ENCODE assay signal across 8 cellular contexts in genomic region chr9:123268240-123268949, GRCh38. TPM values are rescaled to one million over a fixed set of nuclear protein-coding genes. Genes with fewer than 3 reads are reported as not detected.
DNase-seq lines count a peak whose midpoint lies in the region; ATAC-seq and TF ChIP-seq lines count a peak whose summit lies in the region.

TSS of gene STRBP (minus strand) at chr9:123268586. CDS start at chr9:123184134, 84,452 bp downstream.

- peak within 1 kb of the TSS; percentile 85 for H3K4me3 ChIP-seq in neural cell (ENCODE audit: low read length)

- peak within 1 kb of the TSS; percentile 98 for H3K4me2 ChIP-seq in neural cell (ENCODE audit: low read length)

- no peaks in the 10 kb centered on the region for H3K36me3 ChIP-seq in neural cell (ENCODE audit: insufficient read depth, low read length)

- H3K27ac Mint-ChIP-seq in activated T-helper 2 cell treated with anti-CD3 and anti-CD28 coated beads, Interferon-gamma antibody, Interleukin-2, Interleukin-4, amounts not matched to agents 10 μg/mL and 5 μg/mL and 100 μg/mL, durations not matched to agents 14 hours and 24 hours and 36 hours, result peak within 1 kb of the TSS; percentile 14
- peak within 1 kb of the TSS; percentile 10 to 81 for H3K27ac Mint-ChIP-seq in stimulated activated naive CD8-positive, alpha-beta T cell treated with anti-CD3 and anti-CD28 coated beads, Interleukin-15, amount 100 ng/mL, for 72 hours

- no peaks in the 10 kb centered on the region for H3K9me2 ChIP-seq in neural cell (ENCODE audit: insufficient read depth, low read length)

- no peaks in the 10 kb centered on the region for H3F3A ChIP-seq in neural cell (ENCODE audit: insufficient read depth, low read length, poor library complexity, severe bottlenecking)

- H3K27me3 ChIP-seq in neural cell (ENCODE audit: insufficient read depth, low read depth, low read length), result no peaks in the 10 kb centered on the region

- H3K9ac ChIP-seq in neural cell (ENCODE audit: low read length), result peak within 1 kb of the TSS; percentile 88

- peak; percentile 79 for DNase-seq in EH (ENCODE audit: low read depth)
- DNase-seq in H4 (ENCODE audit: low spot score), result peak; percentile 70
- DNase-seq in RPMI8226, result peak; percentile 98
- peak; percentile 89 for DNase-seq in activated T-helper 2 cell treated with anti-CD3 and anti-CD28 coated beads, Interferon-gamma antibody, Interleukin-2, Interleukin-4, amounts not matched to agents 10 μg/mL and 5 μg/mL and 100 μg/mL, durations not matched to agents 14 hours and 24 hours and 36 hours (ENCODE audit: low spot score)
- DNase-seq in fibroblast of the conjunctiva (ENCODE audit: low read depth), result peak; percentile 37
- DNase-seq in stimulated activated naive CD8-positive, alpha-beta T cell treated with anti-CD3 and anti-CD28 coated beads, Interleukin-15, amount 100 ng/mL, for 72 hours, result peak; percentile 92 to 94

- peaks cover 21% of the 10 kb centered on the region for H3K27me3 Mint-ChIP-seq in activated T-helper 2 cell treated with anti-CD3 and anti-CD28 coated beads, Interferon-gamma antibody, Interleukin-2, Interleukin-4, amounts not matched to agents 10 μg/mL and 5 μg/mL and 100 μg/mL, durations not matched to agents 14 hours and 24 hours and 36 hours (ENCODE audit: low read depth)
- H3K27me3 Mint-ChIP-seq in stimulated activated naive CD8-positive, alpha-beta T cell treated with anti-CD3 and anti-CD28 coated beads, Interleukin-15, amount 100 ng/mL, for 72 hours, result no peaks in the 10 kb centered on the region

- peak; percentile 92 for ATAC-seq in stimulated activated naive CD8-positive, alpha-beta T cell treated with anti-CD3 and anti-CD28 coated beads, Interleukin-15, amount 100 ng/mL, for 72 hours

- H3K27ac ChIP-seq in neural cell (ENCODE audit: low read length), result peak within 1 kb of the TSS; percentile 78

- peaks cover 37% of the 10 kb centered on the region for H3K79me2 ChIP-seq in neural cell (replicated peaks; ENCODE audit: insufficient read depth, low read length)

- TF ChIP-seq RAD21 in neural cell (conservative IDR thresholded peaks at IDR 0.05), result peak; percentile 36

- no peaks in the 10 kb centered on the region for H3K9me3 ChIP-seq in neural cell (ENCODE audit: low read length)

- intact Hi-C loops in activated T-helper 2 cell treated with anti-CD3 and anti-CD28 coated beads, Interferon-gamma antibody, Interleukin-2, Interleukin-4, amounts not matched to agents 10 μg/mL and 5 μg/mL and 100 μg/mL, durations not matched to agents 14 hours and 24 hours and 36 hours (cut with micrococcal nuclease), result loop anchor here (1.0 to 5.0 kb wide), 4 partner anchors 41 to 441 kb away; partner anchors contain the start of genes PDCL and ZBTB6

- H3K9me3 Mint-ChIP-seq in activated T-helper 2 cell treated with anti-CD3 and anti-CD28 coated beads, Interferon-gamma antibody, Interleukin-2, Interleukin-4, amounts not matched to agents 10 μg/mL and 5 μg/mL and 100 μg/mL, durations not matched to agents 14 hours and 24 hours and 36 hours, result no peaks in the 10 kb centered on the region
- no peaks in the 10 kb centered on the region for H3K9me3 Mint-ChIP-seq in stimulated activated naive CD8-positive, alpha-beta T cell treated with anti-CD3 and anti-CD28 coated beads, Interleukin-15, amount 100 ng/mL, for 72 hours

- peaks cover 7% of the 10 kb centered on the region for H4K20me1 ChIP-seq in neural cell (ENCODE audit: insufficient read depth)

- H3K4me1 Mint-ChIP-seq in activated T-helper 2 cell treated with anti-CD3 and anti-CD28 coated beads, Interferon-gamma antibody, Interleukin-2, Interleukin-4, amounts not matched to agents 10 μg/mL and 5 μg/mL and 100 μg/mL, durations not matched to agents 14 hours and 24 hours and 36 hours (ENCODE audit: low read depth), result peaks cover 22% of the 10 kb centered on the region
- H3K4me1 Mint-ChIP-seq in stimulated activated naive CD8-positive, alpha-beta T cell treated with anti-CD3 and anti-CD28 coated beads, Interleukin-15, amount 100 ng/mL, for 72 hours, result peaks cover 42% of the 10 kb centered on the region

- TF ChIP-seq CTCF in LNCAP (IDR thresholded peaks at IDR 0.05), result 0 out of 2 replicates have a peak, but pooled peaks have one; percentile 23
- TF ChIP-seq CTCF in neural cell (IDR thresholded peaks at IDR 0.05; ENCODE audit: poor library complexity, severe bottlenecking), result peak; percentile 54

- peak within 1 kb of the TSS; percentile 46 for H2AFZ ChIP-seq in neural cell (ENCODE audit: low read depth, low read length)

- no peaks in the 10 kb centered on the region for H3K36me3 Mint-ChIP-seq in activated T-helper 2 cell treated with anti-CD3 and anti-CD28 coated beads, Interferon-gamma antibody, Interleukin-2, Interleukin-4, amounts not matched to agents 10 μg/mL and 5 μg/mL and 100 μg/mL, durations not matched to agents 14 hours and 24 hours and 36 hours (ENCODE audit: low read depth)

- peak within 1 kb of the TSS; percentile 75 for H3K4me3 Mint-ChIP-seq in activated T-helper 2 cell treated with anti-CD3 and anti-CD28 coated beads, Interferon-gamma antibody, Interleukin-2, Interleukin-4, amounts not matched to agents 10 μg/mL and 5 μg/mL and 100 μg/mL, durations not matched to agents 14 hours and 24 hours and 36 hours (ENCODE audit: low read depth)
- H3K4me3 Mint-ChIP-seq in stimulated activated naive CD8-positive, alpha-beta T cell treated with anti-CD3 and anti-CD28 coated beads, Interleukin-15, amount 100 ng/mL, for 72 hours, result peak within 1 kb of the TSS; percentile 75 to 87

- peak; percentile 61 for TF ChIP-seq EP300 in neural cell (conservative IDR thresholded peaks at IDR 0.05; ENCODE audit: poor library complexity, severe bottlenecking)

TF ChIP-seq in neural cell, 6 proteins besides CTCF, POLR2A, EP300 and RAD21:
- TF ChIP-seq EZH2 (IDR thresholded peaks at IDR 0.05; ENCODE audit: borderline replicate concordance, insufficient read depth, low read length, poor library complexity, severe bottlenecking), result no peak
- TF ChIP-seq MXI1 (conservative IDR thresholded peaks at IDR 0.05; ENCODE audit: poor library complexity, severe bottlenecking), result peak; percentile 75
- TF ChIP-seq POLR2AphosphoS5 (IDR thresholded peaks at IDR 0.05), result peak; percentile 88
- TF ChIP-seq TAF1 (IDR thresholded peaks at IDR 0.05; ENCODE audit: low read depth), result peak; percentile 26
- no peak for TF ChIP-seq REST (IDR thresholded peaks at IDR 0.05; ENCODE audit: borderline replicate concordance)

RNA-seq across cellular contexts. Expression of gene STRBP, which starts in this region (rescaled TPM):
- total RNA-seq in H4 (2014; rRNA removed; shearing (Covaris generic)), result 11.5 and 14.3 TPM in 2 replicates
- 19.9 and 20.6 TPM in 2 replicates for total RNA-seq in activated T-helper 2 cell treated with anti-CD3 and anti-CD28 coated beads, Interferon-gamma antibody, Interleukin-2, Interleukin-4, amounts not matched to agents 10 μg/mL and 5 μg/mL and 100 μg/mL, durations not matched to agents 14 hours and 24 hours and 36 hours
- polyA plus RNA-seq in neural cell, result 63.1 and 64.6 TPM in 2 replicates
- 116 and 146 TPM in 2 replicates for polyA minus RNA-seq in neural cell

Comparison
In these comparisons a context has a peak if more than half of its experiments do, and no peak if none do; other contexts are left out.
1. Peak in every context shown above with its lines: DNase-seq, ATAC-seq, H3K4me3 ChIP-seq and H3K27ac ChIP-seq.
2. DNase-seq: peak in every context shown above with its lines; median percentile 98 in RPMI8226; 93 in stimulated activated naive CD8-positive, alpha-beta T cell treated with anti-CD3 and anti-CD28 coated beads, Interleukin-15, amount 100 ng/mL, for 72 hours; 89 in activated T-helper 2 cell treated with anti-CD3 and anti-CD28 coated beads, Interferon-gamma antibody, Interleukin-2, Interleukin-4, amounts not matched to agents 10 μg/mL and 5 μg/mL and 100 μg/mL, durations not matched to agents 14 hours and 24 hours and 36 hours; 79 in EH; 70 in H4; 37 in fibroblast of the conjunctiva.